Comparison of ENCODE assay signal across 8 cellular contexts in genomic region chr17:2594657-2595085, GRCh38. TPM values are rescaled to one million over a fixed set of nuclear protein-coding genes. Genes with fewer than 3 reads are reported as not detected.
DNase-seq lines count a peak whose midpoint lies in the region; ATAC-seq, FAIRE-seq and TF ChIP-seq lines count a peak whose summit lies in the region.

No MANE protein-coding gene starts in this region.

- peak; percentile 36 for DNase-seq in DMS53 (lab: John Stamatoyannopoulos, UW)
- no peak for DNase-seq in DMS53 treated with DMSO at 0.1 percent for 48 hours (lab: John Stamatoyannopoulos, UW; ENCODE audit: unreplicated experiment)
- DNase-seq in epithelial cell of esophagus (ENCODE audit: low read depth) = no peak
- no peak for DNase-seq in pancreas
- no peak for DNase-seq in mesenteric fat pad (ENCODE audit: low spot score)
- no peak for DNase-seq in GM13977 (ENCODE audit: low spot score)
- DNase-seq in GOT3 (lab: John Stamatoyannopoulos, UW) = no peak

- in situ Hi-C loops in GM13977 (cut with MboI; ENCODE audit: low pct_unique_long_range_greater_than_20kb, low sequenced_read_pairs, unreplicated experiment) = no loop called here

- intact Hi-C loops in pancreas (cut with DNase I) = no loop called here

- ATAC-seq in SK-N-SH treated with all-trans-retinoic acid at 6 μM for 48 hours = peak; percentile 1; the same call in 2 of the 3 replicates
- no peak for ATAC-seq in pancreas

- H3K4me3 ChIP-seq in epithelial cell of esophagus (ENCODE audit: low read length) = peak overlapping the region; percentile 88
- H3K4me3 ChIP-seq in pancreas = peak overlapping the region; percentile 76 to 95 (median 86)

- no peak for TF ChIP-seq CTCF in epithelial cell of esophagus (IDR thresholded peaks at IDR 0.05; ENCODE audit: insufficient read depth, low read depth, low read length, missing control alignments)
- TF ChIP-seq CTCF in pancreas (IDR thresholded peaks at IDR 0.05) = no peak
- no peak for TF ChIP-seq CTCF in GM13977 (IDR thresholded peaks at IDR 0.05; ENCODE audit: extremely low read depth, insufficient read depth, missing control alignments)

- peaks cover 18 to 35% (median 31%) of the 10 kb centered on the region in 3 donors for H3K4me1 ChIP-seq in pancreas

- no peak for FAIRE-seq in pancreas (lab: Jason Lieb, UNC)

- no peaks in the 10 kb centered on the region for H3K36me3 ChIP-seq in pancreas

- 0% methylated on average over 12 of the region's 12 CpGs for whole genome bisulfite sequencing in pancreas, 2 donors

- H3K27me3 ChIP-seq in pancreas = no peaks in the 10 kb centered on the region

- H3K9me3 ChIP-seq in pancreas = no peaks in the 10 kb centered on the region

- H3K27ac ChIP-seq in pancreas = peak overlapping the region; percentile 93 to 98 (median 96)

TF ChIP-seq in SK-N-SH treated with all-trans-retinoic acid at 6 μM for 48 hours, 23 proteins besides CTCF, POLR2A, EP300 and RAD21:
- TF ChIP-seq ZNF565 (CRISPR knock-in tag; conservative IDR thresholded peaks at IDR 0.05; ENCODE audit: low read depth) (no peak), PPARA (CRISPR knock-in tag; IDR thresholded peaks at IDR 0.05; ENCODE audit: borderline replicate concordance) (no peak), SNAI2 (CRISPR knock-in tag; IDR thresholded peaks at IDR 0.05) (no peak), BACH2 (CRISPR knock-in tag; IDR thresholded peaks at IDR 0.05; ENCODE audit: borderline replicate concordance) (no peak), TCF4 (CRISPR knock-in tag; IDR thresholded peaks at IDR 0.05; ENCODE audit: borderline replicate concordance) (no peak), OSR1 (CRISPR knock-in tag; IDR thresholded peaks at IDR 0.05) (no peak), ZC3H10 (CRISPR knock-in tag; IDR thresholded peaks at IDR 0.05) (no peak), ARNTL (CRISPR knock-in tag; IDR thresholded peaks at IDR 0.05; ENCODE audit: borderline replicate concordance, low read depth) (no peak), ESRRG (CRISPR knock-in tag; IDR thresholded peaks at IDR 0.05) (no peak), PATZ1 (CRISPR knock-in tag; IDR thresholded peaks at IDR 0.05; ENCODE audit: borderline replicate concordance) (no peak)

RNA-seq across cellular contexts. Expression of gene PAFAH1B1, which starts 1.2 kb away (rescaled TPM):
- total RNA-seq in pancreas = 10 to 100 TPM; 33.6 to 66.1 (median 37.4) TPM
- 10 to 100 TPM; 17.3 to 31.9 TPM for polyA plus RNA-seq in pancreas
- total RNA-seq in mesenteric fat pad = 140 TPM
